ENCODE assay signal across 2 cellular contexts in genomic region chr6:26433680-26434079, GRCh38.
TF ChIP-seq lines count a peak whose summit lies in the region.

No MANE protein-coding gene starts in this region.

TF ChIP-seq in HCT116, 20 proteins besides CTCF, POLR2A, EP300 and RAD21:
- TF ChIP-seq CBX3 (IDR thresholded peaks at IDR 0.05; ENCODE audit: low read depth) = 0 out of 2 replicates have a peak, but pooled peaks have one; percentile 44
TF ChIP-seq in HCT116: peak in this region for 1; not testable (repeated sequence) for 19.

TF ChIP-seq in K562, 482 proteins besides CTCF, POLR2A, EP300 and RAD21:
- TF ChIP-seq TRIM28 (IDR thresholded peaks at IDR 0.05) (peak; percentile 83; the same call in 1 of the 2 replicates), CBX5 (IDR thresholded peaks at IDR 0.05; ENCODE audit: borderline replicate concordance, low read depth) (peak; percentile 82; the same call in 1 of the 2 replicates), CBX3 (IDR thresholded peaks at IDR 0.05; ENCODE audit: borderline replicate concordance in 1 of 2, low read length in 2 of 2) (peak in 1 of 2 experiments; percentile 84; a peak in 1 of 3 replicates)
